25 cellular contexts compared by ENCODE assay signal in the genomic region with DNA sequence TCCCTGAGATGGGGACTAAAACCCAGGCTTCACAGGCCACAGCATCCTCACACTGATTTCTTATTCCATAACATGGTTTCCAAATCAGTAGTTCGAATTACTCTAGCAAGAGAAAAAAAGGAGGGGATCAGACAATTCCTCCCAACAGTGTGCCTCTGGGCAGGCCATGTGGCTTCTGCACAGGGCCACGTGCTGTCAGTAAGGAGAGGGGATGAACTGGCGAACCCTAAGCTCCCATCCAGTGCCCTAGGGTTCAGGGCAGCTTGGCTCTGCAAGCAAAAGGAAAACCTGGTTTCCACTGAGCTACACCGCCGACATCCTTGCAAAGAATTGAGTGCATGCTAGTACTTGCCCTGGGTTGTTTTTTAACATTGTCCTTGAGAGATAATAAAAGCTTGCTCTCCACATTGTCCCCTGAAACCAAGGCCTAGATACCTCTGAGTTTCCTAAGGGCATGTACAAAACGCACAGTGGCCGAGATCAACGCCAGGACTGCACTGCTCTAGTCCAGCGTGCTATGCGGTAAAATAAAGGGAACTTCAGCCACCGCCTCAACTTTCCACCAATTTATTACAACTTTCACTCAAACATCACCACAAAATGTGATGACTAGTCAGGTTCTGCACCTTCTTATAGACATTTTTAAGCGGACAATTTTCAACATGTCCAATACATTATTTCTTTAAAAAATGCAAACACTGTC. TPM values are rescaled to one million over a fixed set of nuclear protein-coding genes. Genes with fewer than 3 reads are reported as not detected.
DNase-seq lines count a peak whose midpoint lies in the region; ATAC-seq, FAIRE-seq and TF ChIP-seq lines count a peak whose summit lies in the region.
"Had no signal": no experiment of that assay in that cellular context is flagged by ENCODE, and none has a peak within 500 bp of the region (broad histone marks: within the 10 kb centered on the region; RNA-seq: fewer than 3 reads in every experiment).

No MANE protein-coding gene starts in this region.

- H3K4me1 ChIP-seq in A549 (peaks cover 15% of the 10 kb centered on the region), Loucy (ENCODE audit: insufficient read depth, low read length, poor library complexity, severe bottlenecking) (peaks cover 63% of the 10 kb centered on the region), K562 (replicated peaks in 1 of 2; ENCODE audit: control insufficient read depth in 2 of 2, insufficient read depth in 2 of 2, low read length in 2 of 2) (peaks cover 12 to 29% of the 10 kb centered on the region in 2 experiments; a peak in 4 of 5 replicates)

- H3K27me3 ChIP-seq in Loucy (ENCODE audit: insufficient read depth, low read length, poor library complexity, severe bottlenecking) (no peaks in the 10 kb centered on the region), K562 (ENCODE audit: control insufficient read depth in 2 of 2, insufficient read depth in 2 of 2, low read length in 2 of 2) (no peaks in the 10 kb centered on the region)
- H3K27me3 ChIP-seq: SJCRH30 had no signal

- H4K20me1 ChIP-seq in Loucy (ENCODE audit: insufficient read depth, low read length, poor library complexity, severe bottlenecking) (peaks cover 85% of the 10 kb centered on the region), K562 (replicated peaks; ENCODE audit: control insufficient read depth, insufficient read depth, low read length) (peaks cover 19% of the 10 kb centered on the region)

- CTCF ChIA-PET in A549 (lab: Yijun Ruan, JAX) (no interaction called here), K562 (lab: Yijun Ruan, JAX; ENCODE audit: low intra/inter-chr PET ratio) (no interaction called here)
- CTCF ChIA-PET in activated CD4-positive, alpha-beta T cell treated with anti-CD3 and anti-CD28 coated beads, Interleukin-2, amount 10 ng/mL, durations not matched to agents 7 days and 5 days (lab: Charles Lee): interaction anchor here (0.9 kb wide), 1 partner anchor 67 kb away, joined by 3 read pairs; no protein-coding TSS in a partner anchor

- H3K36me3 Mint-ChIP-seq in activated CD4-positive, alpha-beta T cell treated with anti-CD3 and anti-CD28 coated beads, Interleukin-2, amount 10 ng/mL, durations not matched to agents 7 days and 5 days (ENCODE audit: low read depth): peaks cover 23% of the 10 kb centered on the region

- TF ChIP-seq CTCF in A549 (IDR thresholded peaks at IDR 0.05) (no peak), Loucy (conservative IDR thresholded peaks at IDR 0.05; ENCODE audit: low read length) (no peak), K562 (IDR thresholded peaks at IDR 0.05 in 2 of 3, conservative IDR thresholded peaks at IDR 0.05 in 1 of 3; ENCODE audit: insufficient read depth in 2 of 3, low read depth in 1 of 3, low read length in 3 of 3) (no peak)

- TF ChIP-seq RAD21 in A549 (conservative IDR thresholded peaks at IDR 0.05 in 1 of 2, IDR thresholded peaks at IDR 0.05 in 1 of 2): no peak
- TF ChIP-seq RAD21 in K562 (CRISPR knock-in tag; conservative IDR thresholded peaks at IDR 0.05 in 1 of 2, IDR thresholded peaks at IDR 0.05 in 1 of 2): no peak

- H3K27ac Mint-ChIP-seq in activated CD4-positive, alpha-beta T cell treated with anti-CD3 and anti-CD28 coated beads, Interleukin-2, amount 10 ng/mL, durations not matched to agents 7 days and 5 days: no peak overlapping the region
- H3K27ac Mint-ChIP-seq: activated CD8-positive, alpha-beta T cell treated with anti-CD3 and anti-CD28 coated beads, Interleukin-2, amount 10 ng/mL, durations not matched to agents 7 days and 5 days; progenitor cell of endocrine pancreas; stimulated activated effector memory CD8-positive, alpha-beta T cell treated with anti-CD3 and anti-CD28 coated beads, Interleukin-12 subunit alpha, Interleukin-12 subunit beta, amount 100 ng/mL, for 72 hours had no signal

- peaks cover 15% of the 10 kb centered on the region for H3K9me3 Mint-ChIP-seq in activated CD4-positive, alpha-beta T cell treated with anti-CD3 and anti-CD28 coated beads, Interleukin-2, amount 10 ng/mL, durations not matched to agents 7 days and 5 days
- H3K9me3 Mint-ChIP-seq: stimulated activated effector memory CD8-positive, alpha-beta T cell treated with anti-CD3 and anti-CD28 coated beads, Interleukin-12 subunit alpha, Interleukin-12 subunit beta, amount 100 ng/mL, for 72 hours had no signal

- no peaks in the 10 kb centered on the region for H3K27me3 Mint-ChIP-seq in activated CD4-positive, alpha-beta T cell treated with anti-CD3 and anti-CD28 coated beads, Interleukin-2, amount 10 ng/mL, durations not matched to agents 7 days and 5 days
- H3K27me3 Mint-ChIP-seq: progenitor cell of endocrine pancreas had no signal

- TF ChIP-seq POLR2A in A549 (IDR thresholded peaks at IDR 0.05; ENCODE audit: low read length) (no peak), K562 (conservative IDR thresholded peaks at IDR 0.05) (no peak)

- peak overlapping the region; percentile 15 for H3K9ac ChIP-seq in Loucy (ENCODE audit: low read depth, low read length, poor library complexity, severe bottlenecking)
- no peak overlapping the region for H3K9ac ChIP-seq in K562 (ENCODE audit: insufficient read depth in 1 of 2, low read depth in 2 of 2, low read length in 2 of 2)

- no peaks in the 10 kb centered on the region for H3K9me1 ChIP-seq in K562 (ENCODE audit: control insufficient read depth, insufficient read depth, low read length)

- no peaks in the 10 kb centered on the region for H3K9me2 ChIP-seq in Loucy (replicated peaks; ENCODE audit: low read depth, low read length)

- no peak overlapping the region for H3K4me3 Mint-ChIP-seq in activated CD4-positive, alpha-beta T cell treated with anti-CD3 and anti-CD28 coated beads, Interleukin-2, amount 10 ng/mL, durations not matched to agents 7 days and 5 days
- H3K4me3 Mint-ChIP-seq: activated CD8-positive, alpha-beta T cell treated with anti-CD3 and anti-CD28 coated beads, Interleukin-2, amount 10 ng/mL, durations not matched to agents 7 days and 5 days; stimulated activated effector memory CD8-positive, alpha-beta T cell treated with anti-CD3 and anti-CD28 coated beads, Interleukin-12 subunit alpha, Interleukin-12 subunit beta, amount 100 ng/mL, for 72 hours had no signal

- H3K4me2 ChIP-seq in A549 (no peak overlapping the region), Loucy (ENCODE audit: low read depth, low read length, poor library complexity, severe bottlenecking) (peak overlapping the region; percentile 98), K562 (ENCODE audit: insufficient read depth, low read length) (no peak overlapping the region)
- H3K4me2 ChIP-seq: PC-9 had no signal

- 94% methylated on average over 11 of the region's 12 CpGs for WGBS in A549 (ENCODE audit: missing lambda C conversion rate)
- WGBS in K562 (ENCODE audit: insufficient coverage, low coverage, missing lambda C conversion rate): 87% methylated on average over 12 of the region's 12 CpGs

- no peak for FAIRE-seq in A549 (lab: Jason Lieb, UNC)
- FAIRE-seq in K562 (lab: Jason Lieb, UNC): no peak

- no TSS peak for BruUV-seq in K562 (replicated peaks; lab: Mats Ljungman, UMichigan)

- H3K4me3 ChIP-seq in A549: no peak overlapping the region
- H3K4me3 ChIP-seq in Loucy (ENCODE audit: low read length, poor library complexity, severe bottlenecking): peak overlapping the region; percentile 83
- no peak overlapping the region for H3K4me3 ChIP-seq in K562
- H3K4me3 ChIP-seq: PC-9, SJCRH30 had no signal

- H3K27ac ChIP-seq in A549 (no peak overlapping the region), K562 (ENCODE audit: extremely low read depth, low read depth, low read length) (no peak overlapping the region)
- H3K27ac ChIP-seq: C4-2B, PC-9, SJCRH30 had no signal

- TF ChIP-seq EP300 in A549 (IDR thresholded peaks at IDR 0.05): no peak
- TF ChIP-seq EP300 in K562 (IDR thresholded peaks at IDR 0.05; ENCODE audit: low read length): no peak

- POLR2A ChIA-PET in A549 (lab: Yijun Ruan, JAX): no interaction called here
- POLR2A ChIA-PET in K562 (lab: Yijun Ruan, JAX): interaction anchor here (1.2 kb wide), 1 partner anchor 14 kb away, joined by 6 read pairs; no protein-coding TSS in a partner anchor
- POLR2A ChIA-PET in activated CD4-positive, alpha-beta T cell treated with anti-CD3 and anti-CD28 coated beads, Interleukin-2, amount 10 ng/mL, durations not matched to agents 7 days and 5 days (lab: Charles Lee): no interaction called here

- H3K36me3 ChIP-seq in Loucy (ENCODE audit: insufficient read depth, low read length) (no peaks in the 10 kb centered on the region), K562 (ENCODE audit: control insufficient read depth, insufficient read depth, low read length) (peaks cover 29% of the 10 kb centered on the region; the same call in 2 of the 3 replicates)

- H3K9me3 ChIP-seq in A549 (peaks cover 10% of the 10 kb centered on the region), Loucy (ENCODE audit: insufficient read depth, low read depth, low read length) (no peaks in the 10 kb centered on the region), K562 (replicated peaks; ENCODE audit: control insufficient read depth, insufficient read depth, low read depth, low read length) (no peaks in the 10 kb centered on the region)

- peaks cover 40% of the 10 kb centered on the region for H3K4me1 Mint-ChIP-seq in activated CD4-positive, alpha-beta T cell treated with anti-CD3 and anti-CD28 coated beads, Interleukin-2, amount 10 ng/mL, durations not matched to agents 7 days and 5 days

- in situ Hi-C loops in K562 (cut with MboI): no loop called here

- intact Hi-C loops in K562 (cut with micrococcal nuclease): no loop called here

- H2AFZ ChIP-seq in Loucy (ENCODE audit: low read length) (no peak overlapping the region), K562 (ENCODE audit: low read depth, low read length) (no peak overlapping the region)
- H2AFZ ChIP-seq: PC-9 had no signal

- H3F3A ChIP-seq in Loucy (ENCODE audit: low read depth): peaks cover 7% of the 10 kb centered on the region; the same call in 1 of the 2 replicates

- ATAC-seq in A549 (no peak), K562 (no peak)
- ATAC-seq: activated CD8-positive, alpha-beta T cell treated with anti-CD3 and anti-CD28 coated beads, Interleukin-2, amount 10 ng/mL, durations not matched to agents 7 days and 5 days; left ventricle myocardium superior; stimulated activated effector memory CD8-positive, alpha-beta T cell treated with anti-CD3 and anti-CD28 coated beads, Interleukin-12 subunit alpha, Interleukin-12 subunit beta, amount 100 ng/mL, for 72 hours had no signal

- H3K79me2 ChIP-seq in Loucy (ENCODE audit: insufficient read depth, low read length) (peaks cover 87% of the 10 kb centered on the region), K562 (ENCODE audit: control insufficient read depth, insufficient read depth, low read length) (peaks cover 88% of the 10 kb centered on the region)

- DNase-seq in A549 (ENCODE audit: low read depth in 1 of 2, low spot score in 1 of 2) (no peak), K562 (ENCODE audit: extremely low read depth in 1 of 4, low spot score in 3 of 4) (no peak), mesenteric fat pad (ENCODE audit: low spot score) (peak; percentile 26), NCI-H2081 treated with DMSO at 0.1 percent for 48 hours (lab: John Stamatoyannopoulos, UW) (no peak), NCI-H146 treated with DMSO at 0.1 percent for 48 hours (lab: John Stamatoyannopoulos, UW; ENCODE audit: unreplicated experiment) (no peak)
- no peak for DNase-seq in activated CD4-positive, alpha-beta T cell treated with anti-CD3 and anti-CD28 coated beads, Interleukin-2, amount 10 ng/mL, durations not matched to agents 7 days and 5 days
- no peak for DNase-seq in activated T-cell treated with anti-CD3 and anti-CD28 coated beads, Interleukin-2, amount 50 U/mL, for 1 hour
- DNase-seq: activated CD4-positive, CD25-positive, alpha-beta regulatory T cell; activated CD8-positive, alpha-beta T cell treated with anti-CD3 and anti-CD28 coated beads, Interleukin-2, amount 10 ng/mL, durations not matched to agents 7 days and 5 days; activated naive CD4-positive, alpha-beta T cell treated with Interleukin-2 at 50 U/mL for 16 hours; caudate nucleus; dermis blood vessel endothelial cell; HCEC 1CT; hippocampal formation; left ventricle myocardium superior; NCI-H187 treated with DMSO at 0.1 percent for 48 hours; NCI-H345; NCI-H82; PC-9; SJCRH30; stimulated activated CD4-positive, alpha-beta T cell treated with anti-CD3 and anti-CD28 coated beads, Interleukin-1b, Interleukin-23, amount 100 ng/mL, for 48 hours had no signal

RNA-seq across cellular contexts. Expression of a gene that starts 4.5 kb away (rescaled TPM):
- polyA plus RNA-seq in A549 (2011; rRNA removed): 8.6 and 11.0 TPM in 2 replicates
- polyA plus RNA-seq in A549 (2012; cell fraction: cytosol; rRNA removed): 7.1 and 7.8 TPM in 2 replicates
- polyA plus RNA-seq in A549 (2012; cell fraction: nucleus; rRNA removed): 8.5 and 11.2 TPM in 2 replicates
- 14.6 to 16.6 TPM (median 15.0 TPM) in 3 replicates for polyA plus RNA-seq in A549 (2017; fragmentation: RNase III; extraction: RNeasy Plus Mini Kit Qiagen cat#74134 plus additional on column Dnase treatment)
- 41.1 and 49.9 TPM in 2 replicates for polyA minus RNA-seq in A549 (2011; rRNA and poly(A)+ RNA removed)
- total RNA-seq in K562 (2011; cell fraction: chromatin; rRNA removed; ENCODE audit: low replicate concordance): 40.9 and 68.9 TPM in 2 replicates
- 21.5 and 22.4 TPM in 2 replicates for total RNA-seq in K562 (2011; cell fraction: nucleolus; rRNA removed)
- total RNA-seq in K562 (2011; cell fraction: nucleoplasm; rRNA removed): 36.1 and 42.5 TPM in 2 replicates
- total RNA-seq in K562 (2014; rRNA removed): 18.1 and 23.4 TPM in 2 replicates
- total RNA-seq in K562 (2014; rRNA removed; fragmentation: Illumina TruSeq; extraction: Trizol): 14.3 TPM in 2 replicates
- 13.9 and 15.7 TPM in 2 replicates for total RNA-seq in K562 (2015; rRNA removed; fragmentation: Illumina TruSeq; extraction: Trizol)
- 28.8 and 32.8 TPM in 2 replicates for total RNA-seq in K562 (2021)
- polyA plus RNA-seq in K562 (2011; rRNA removed): 6.3 and 6.9 TPM in 2 replicates
- polyA plus RNA-seq in K562 (2011; cell fraction: cytosol; rRNA removed): 6.3 and 8.3 TPM in 2 replicates
- 15.6 and 19.6 TPM in 2 replicates for polyA plus RNA-seq in K562 (2011; cell fraction: nucleus; rRNA removed)
- 10.6 and 11.9 TPM in 2 replicates for polyA plus RNA-seq in K562 (2012)
- 14.9 and 19.7 TPM in 2 replicates for polyA plus RNA-seq in K562 (2014; fragmentation: Illumina TruSeq; extraction: Trizol)
- 1 to 10 TPM; 1.5 to 1.6 TPM for polyA plus RNA-seq in K562 (2014; fragmentation: Nextera tagmentation; extraction: Ambion mirVana)
- polyA plus RNA-seq in K562 (2014; rRNA removed): 10.0 and 11.3 TPM in 2 replicates
- 14.1 and 20.0 TPM in 2 replicates for polyA minus RNA-seq in K562 (2011; rRNA and poly(A)+ RNA removed)
- 42.2 and 76.3 TPM in 2 replicates for polyA minus RNA-seq in K562 (2011; cell fraction: cytosol; rRNA and poly(A)+ RNA removed)
- 11.4 and 23.5 TPM in 2 replicates for polyA minus RNA-seq in K562 (2011; cell fraction: nucleus; rRNA and poly(A)+ RNA removed)
- total RNA-seq in mesenteric fat pad: 35.3 TPM
- total RNA-seq in activated CD4-positive, alpha-beta T cell treated with anti-CD3 and anti-CD28 coated beads, Interleukin-2, amount 10 ng/mL, durations not matched to agents 7 days and 5 days: 10 to 100 TPM; 20.4 to 22.7 TPM

RNA-seq across cellular contexts. Expression of a gene that starts 58.4 kb away (rescaled TPM):
- polyA plus RNA-seq in A549 (2011; rRNA removed): 31.5 and 37.6 TPM in 2 replicates
- polyA plus RNA-seq in A549 (2012; cell fraction: cytosol; rRNA removed): 55.0 and 56.4 TPM in 2 replicates
- polyA plus RNA-seq in A549 (2012; cell fraction: nucleus; rRNA removed): 44.6 and 56.7 TPM in 2 replicates
- polyA plus RNA-seq in A549 (2017; fragmentation: RNase III; extraction: RNeasy Plus Mini Kit Qiagen cat#74134 plus additional on column Dnase treatment): 28.7 to 30.8 TPM (median 29.8 TPM) in 3 replicates
- polyA minus RNA-seq in A549 (2011; rRNA and poly(A)+ RNA removed): 21.2 and 21.9 TPM in 2 replicates
- total RNA-seq in K562 (2011; cell fraction: chromatin; rRNA removed; ENCODE audit: low replicate concordance): 536 and 854 TPM in 2 replicates
- total RNA-seq in K562 (2011; cell fraction: nucleolus; rRNA removed): 552 and 553 TPM in 2 replicates
- 447 and 492 TPM in 2 replicates for total RNA-seq in K562 (2011; cell fraction: nucleoplasm; rRNA removed)
- total RNA-seq in K562 (2014; rRNA removed): 399 and 504 TPM in 2 replicates
- total RNA-seq in K562 (2014; rRNA removed; fragmentation: Illumina TruSeq; extraction: Trizol): 138 and 145 TPM in 2 replicates
- total RNA-seq in K562 (2015; rRNA removed; fragmentation: Illumina TruSeq; extraction: Trizol): 166 and 171 TPM in 2 replicates
- 294 and 309 TPM in 2 replicates for total RNA-seq in K562 (2021)
- polyA plus RNA-seq in K562 (2011; rRNA removed): 385 and 395 TPM in 2 replicates
- polyA plus RNA-seq in K562 (2011; cell fraction: cytosol; rRNA removed): 447 and 505 TPM in 2 replicates
- polyA plus RNA-seq in K562 (2011; cell fraction: nucleus; rRNA removed): 838 and 845 TPM in 2 replicates
- 178 and 239 TPM in 2 replicates for polyA plus RNA-seq in K562 (2012)
- 219 and 228 TPM in 2 replicates for polyA plus RNA-seq in K562 (2014; fragmentation: Illumina TruSeq; extraction: Trizol)
- polyA plus RNA-seq in K562 (2014; fragmentation: Nextera tagmentation; extraction: Ambion mirVana): 100 to 1,000 TPM in 1 of 2 experiments, 10 to 100 TPM in 1; 94.0 to 117 TPM
- 381 and 405 TPM in 2 replicates for polyA plus RNA-seq in K562 (2014; rRNA removed)
- polyA minus RNA-seq in K562 (2011; rRNA and poly(A)+ RNA removed): 128 and 165 TPM in 2 replicates
- polyA minus RNA-seq in K562 (2011; cell fraction: cytosol; rRNA and poly(A)+ RNA removed): 110 and 129 TPM in 2 replicates
- 120 and 171 TPM in 2 replicates for polyA minus RNA-seq in K562 (2011; cell fraction: nucleus; rRNA and poly(A)+ RNA removed)
- 36.3 TPM for total RNA-seq in mesenteric fat pad
- total RNA-seq in activated CD4-positive, alpha-beta T cell treated with anti-CD3 and anti-CD28 coated beads, Interleukin-2, amount 10 ng/mL, durations not matched to agents 7 days and 5 days: 10 to 100 TPM; 29.7 to 32.6 TPM
